Comparison of ENCODE assay signal across 1 cellular context in the genomic region with DNA sequence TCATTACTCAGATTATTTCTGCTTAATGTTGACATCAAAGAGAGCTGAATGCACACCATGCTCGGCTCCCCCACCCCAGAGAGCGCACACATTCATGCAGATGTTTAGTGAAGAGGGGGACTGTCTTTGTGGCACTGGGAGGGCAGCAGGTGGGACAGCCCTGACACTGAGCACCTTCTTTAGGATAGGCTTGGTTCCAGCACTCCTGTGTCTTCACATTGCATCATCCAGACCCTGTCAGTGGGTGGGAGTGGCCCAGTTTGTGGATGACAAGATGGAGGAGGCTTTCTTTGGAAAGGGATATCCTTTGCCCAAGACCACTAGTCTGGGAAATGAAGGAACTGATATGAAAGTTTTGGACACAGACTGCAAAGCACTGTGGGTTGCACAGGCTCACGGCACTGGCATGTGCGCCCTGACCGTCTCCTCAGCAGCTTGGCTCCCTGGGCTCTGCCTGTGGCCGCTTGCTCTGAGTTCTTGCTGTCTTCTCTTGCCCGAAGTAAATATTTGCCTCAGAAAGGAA.
TF ChIP-seq lines count a peak whose summit lies in the region.

No MANE protein-coding gene starts in this region.

TF ChIP-seq in K562, 482 proteins besides CTCF, POLR2A, EP300 and RAD21 (continued from another document and continues in another):
- TF ChIP-seq POLR2AphosphoS5 (IDR thresholded peaks at IDR 0.05; ENCODE audit: control insufficient read depth, insufficient read depth, low read depth, low read length) (no peak), FOXM1 (IDR thresholded peaks at IDR 0.05; ENCODE audit: low read depth) (no peak), FOXM1 (CRISPR knock-in tag; IDR thresholded peaks at IDR 0.05; ENCODE audit: low read depth) (no peak), ETV1 (tag; conservative IDR thresholded peaks at IDR 0.05; ENCODE audit: low read depth) (0 out of 2 replicates have a peak, but pooled peaks have one; percentile 8), TAF7 (tag; IDR thresholded peaks at IDR 0.05) (no peak), RNF2 (IDR thresholded peaks at IDR 0.05) (no peak), GABPB2 (CRISPR knock-in tag; conservative IDR thresholded peaks at IDR 0.05) (no peak), HIVEP1 (CRISPR knock-in tag; IDR thresholded peaks at IDR 0.05) (no peak), RCOR1 (IDR thresholded peaks at IDR 0.05; ENCODE audit: borderline replicate concordance in 1 of 2, low read depth in 2 of 2, low read length in 2 of 2) (no peak), BDP1 (IDR thresholded peaks at IDR 0.05; ENCODE audit: insufficient read depth, insufficient read length) (no peak), STAT5A (IDR thresholded peaks at IDR 0.05; ENCODE audit: borderline replicate concordance, low read length) (no peak), TARDBP (IDR thresholded peaks at IDR 0.05) (no peak), GATAD2B (IDR thresholded peaks at IDR 0.05; ENCODE audit: borderline replicate concordance) (no peak), ZNF41 (CRISPR knock-in tag; conservative IDR thresholded peaks at IDR 0.05) (0 out of 2 replicates have a peak, but pooled peaks have one; percentile 23), MTA1 (IDR thresholded peaks at IDR 0.05; ENCODE audit: borderline replicate concordance) (no peak), PML (IDR thresholded peaks at IDR 0.05; ENCODE audit: low read length) (no peak), NFE2 (IDR thresholded peaks at IDR 0.05; ENCODE audit: low read depth) (no peak), LCOR (CRISPR knock-in tag; IDR thresholded peaks at IDR 0.05) (no peak), MCM3 (IDR thresholded peaks at IDR 0.05) (no peak), NCOA1 (IDR thresholded peaks at IDR 0.05; ENCODE audit: low read depth) (no peak), SNRNP70 (optimal IDR thresholded peaks at IDR 0.05; ENCODE audit: low read depth, low read length) (no peak), L3MBTL2 (IDR thresholded peaks at IDR 0.05) (peak; percentile 52), ZNF589 (CRISPR knock-in tag; IDR thresholded peaks at IDR 0.05; ENCODE audit: low read depth) (peak; percentile 86), CC2D1A (IDR thresholded peaks at IDR 0.05) (no peak), EHMT2 (IDR thresholded peaks at IDR 0.05) (no peak), HNRNPL (IDR thresholded peaks at IDR 0.05; ENCODE audit: low read depth, low read length) (no peak), KLF13 (tag; IDR thresholded peaks at IDR 0.05; ENCODE audit: borderline replicate concordance, low read depth) (peak; percentile 29; the same call in 1 of the 2 replicates), ZSCAN29 (IDR thresholded peaks at IDR 0.05) (no peak), NFIX (CRISPR knock-in tag; IDR thresholded peaks at IDR 0.05; ENCODE audit: low read depth) (no peak), TRIM24 (IDR thresholded peaks at IDR 0.05) (peak in 1 of 2 experiments; percentile 33; a peak in 2 of 4 replicates), ZNF695 (CRISPR knock-in tag; IDR thresholded peaks at IDR 0.05) (no peak), TAF15 (IDR thresholded peaks at IDR 0.05; ENCODE audit: low read depth, low read length) (no peak), ARNT (IDR thresholded peaks at IDR 0.05) (no peak), KLF6 (CRISPR knock-in tag; IDR thresholded peaks at IDR 0.05; ENCODE audit: borderline replicate concordance) (0 out of 2 replicates have a peak, but pooled peaks have one; percentile 27), WHSC1 (IDR thresholded peaks at IDR 0.05; ENCODE audit: low read length) (no peak), ELF2 (CRISPR knock-in tag; IDR thresholded peaks at IDR 0.05) (no peak), ZBTB17 (CRISPR knock-in tag; IDR thresholded peaks at IDR 0.05) (peak; percentile 12; the same call in 1 of the 2 replicates), TRIM28 (IDR thresholded peaks at IDR 0.05) (no peak), SIN3B (IDR thresholded peaks at IDR 0.05; ENCODE audit: low read depth) (no peak), ZNF197 (CRISPR knock-in tag; IDR thresholded peaks at IDR 0.05; ENCODE audit: low read depth) (no peak), ZNF184 (CRISPR knock-in tag; IDR thresholded peaks at IDR 0.05) (no peak), PURB (CRISPR knock-in tag; IDR thresholded peaks at IDR 0.05; ENCODE audit: low read depth) (no peak), SIRT6 (IDR thresholded peaks at IDR 0.05; ENCODE audit: low read depth, low read length) (no peak)
- TF ChIP-seq, protein P1, sequence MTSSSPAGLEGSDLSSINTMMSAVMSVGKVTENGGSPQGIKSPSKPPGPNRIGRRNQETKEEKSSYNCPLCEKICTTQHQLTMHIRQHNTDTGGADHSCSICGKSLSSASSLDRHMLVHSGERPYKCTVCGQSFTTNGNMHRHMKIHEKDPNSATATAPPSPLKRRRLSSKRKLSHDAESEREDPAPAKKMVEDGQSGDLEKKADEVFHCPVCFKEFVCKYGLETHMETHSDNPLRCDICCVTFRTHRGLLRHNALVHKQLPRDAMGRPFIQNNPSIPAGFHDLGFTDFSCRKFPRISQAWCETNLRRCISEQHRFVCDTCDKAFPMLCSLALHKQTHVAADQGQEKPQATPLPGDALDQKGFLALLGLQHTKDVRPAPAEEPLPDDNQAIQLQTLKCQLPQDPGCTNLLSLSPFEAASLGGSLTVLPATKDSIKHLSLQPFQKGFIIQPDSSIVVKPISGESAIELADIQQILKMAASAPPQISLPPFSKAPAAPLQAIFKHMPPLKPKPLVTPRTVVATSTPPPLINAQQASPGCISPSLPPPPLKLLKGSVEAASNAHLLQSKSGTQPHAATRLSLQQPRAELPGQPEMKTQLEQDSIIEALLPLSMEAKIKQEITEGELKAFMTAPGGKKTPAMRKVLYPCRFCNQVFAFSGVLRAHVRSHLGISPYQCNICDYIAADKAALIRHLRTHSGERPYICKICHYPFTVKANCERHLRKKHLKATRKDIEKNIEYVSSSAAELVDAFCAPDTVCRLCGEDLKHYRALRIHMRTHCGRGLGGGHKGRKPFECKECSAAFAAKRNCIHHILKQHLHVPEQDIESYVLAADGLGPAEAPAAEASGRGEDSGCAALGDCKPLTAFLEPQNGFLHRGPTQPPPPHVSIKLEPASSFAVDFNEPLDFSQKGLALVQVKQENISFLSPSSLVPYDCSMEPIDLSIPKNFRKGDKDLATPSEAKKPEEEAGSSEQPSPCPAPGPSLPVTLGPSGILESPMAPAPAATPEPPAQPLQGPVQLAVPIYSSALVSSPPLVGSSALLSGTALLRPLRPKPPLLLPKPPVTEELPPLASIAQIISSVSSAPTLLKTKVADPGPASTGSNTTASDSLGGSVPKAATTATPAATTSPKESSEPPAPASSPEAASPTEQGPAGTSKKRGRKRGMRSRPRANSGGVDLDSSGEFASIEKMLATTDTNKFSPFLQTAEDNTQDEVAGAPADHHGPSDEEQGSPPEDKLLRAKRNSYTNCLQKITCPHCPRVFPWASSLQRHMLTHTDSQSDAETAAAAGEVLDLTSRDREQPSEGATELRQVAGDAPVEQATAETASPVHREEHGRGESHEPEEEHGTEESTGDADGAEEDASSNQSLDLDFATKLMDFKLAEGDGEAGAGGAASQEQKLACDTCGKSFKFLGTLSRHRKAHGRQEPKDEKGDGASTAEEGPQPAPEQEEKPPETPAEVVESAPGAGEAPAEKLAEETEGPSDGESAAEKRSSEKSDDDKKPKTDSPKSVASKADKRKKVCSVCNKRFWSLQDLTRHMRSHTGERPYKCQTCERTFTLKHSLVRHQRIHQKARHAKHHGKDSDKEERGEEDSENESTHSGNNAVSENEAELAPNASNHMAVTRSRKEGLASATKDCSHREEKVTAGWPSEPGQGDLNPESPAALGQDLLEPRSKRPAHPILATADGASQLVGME (CRISPR knock-in tag; IDR thresholded peaks at IDR 0.05), result no peak
- TF ChIP-seq, protein P2, sequence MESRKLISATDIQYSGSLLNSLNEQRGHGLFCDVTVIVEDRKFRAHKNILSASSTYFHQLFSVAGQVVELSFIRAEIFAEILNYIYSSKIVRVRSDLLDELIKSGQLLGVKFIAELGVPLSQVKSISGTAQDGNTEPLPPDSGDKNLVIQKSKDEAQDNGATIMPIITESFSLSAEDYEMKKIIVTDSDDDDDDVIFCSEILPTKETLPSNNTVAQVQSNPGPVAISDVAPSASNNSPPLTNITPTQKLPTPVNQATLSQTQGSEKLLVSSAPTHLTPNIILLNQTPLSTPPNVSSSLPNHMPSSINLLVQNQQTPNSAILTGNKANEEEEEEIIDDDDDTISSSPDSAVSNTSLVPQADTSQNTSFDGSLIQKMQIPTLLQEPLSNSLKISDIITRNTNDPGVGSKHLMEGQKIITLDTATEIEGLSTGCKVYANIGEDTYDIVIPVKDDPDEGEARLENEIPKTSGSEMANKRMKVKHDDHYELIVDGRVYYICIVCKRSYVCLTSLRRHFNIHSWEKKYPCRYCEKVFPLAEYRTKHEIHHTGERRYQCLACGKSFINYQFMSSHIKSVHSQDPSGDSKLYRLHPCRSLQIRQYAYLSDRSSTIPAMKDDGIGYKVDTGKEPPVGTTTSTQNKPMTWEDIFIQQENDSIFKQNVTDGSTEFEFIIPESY (CRISPR knock-in tag; IDR thresholded peaks at IDR 0.05), result no peak
- TF ChIP-seq, protein P3, sequence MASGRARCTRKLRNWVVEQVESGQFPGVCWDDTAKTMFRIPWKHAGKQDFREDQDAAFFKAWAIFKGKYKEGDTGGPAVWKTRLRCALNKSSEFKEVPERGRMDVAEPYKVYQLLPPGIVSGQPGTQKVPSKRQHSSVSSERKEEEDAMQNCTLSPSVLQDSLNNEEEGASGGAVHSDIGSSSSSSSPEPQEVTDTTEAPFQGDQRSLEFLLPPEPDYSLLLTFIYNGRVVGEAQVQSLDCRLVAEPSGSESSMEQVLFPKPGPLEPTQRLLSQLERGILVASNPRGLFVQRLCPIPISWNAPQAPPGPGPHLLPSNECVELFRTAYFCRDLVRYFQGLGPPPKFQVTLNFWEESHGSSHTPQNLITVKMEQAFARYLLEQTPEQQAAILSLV (tag; IDR thresholded peaks at IDR 0.05), result peak; percentile 65; the same call in 1 of the 2 replicates
- TF ChIP-seq, protein P4, sequence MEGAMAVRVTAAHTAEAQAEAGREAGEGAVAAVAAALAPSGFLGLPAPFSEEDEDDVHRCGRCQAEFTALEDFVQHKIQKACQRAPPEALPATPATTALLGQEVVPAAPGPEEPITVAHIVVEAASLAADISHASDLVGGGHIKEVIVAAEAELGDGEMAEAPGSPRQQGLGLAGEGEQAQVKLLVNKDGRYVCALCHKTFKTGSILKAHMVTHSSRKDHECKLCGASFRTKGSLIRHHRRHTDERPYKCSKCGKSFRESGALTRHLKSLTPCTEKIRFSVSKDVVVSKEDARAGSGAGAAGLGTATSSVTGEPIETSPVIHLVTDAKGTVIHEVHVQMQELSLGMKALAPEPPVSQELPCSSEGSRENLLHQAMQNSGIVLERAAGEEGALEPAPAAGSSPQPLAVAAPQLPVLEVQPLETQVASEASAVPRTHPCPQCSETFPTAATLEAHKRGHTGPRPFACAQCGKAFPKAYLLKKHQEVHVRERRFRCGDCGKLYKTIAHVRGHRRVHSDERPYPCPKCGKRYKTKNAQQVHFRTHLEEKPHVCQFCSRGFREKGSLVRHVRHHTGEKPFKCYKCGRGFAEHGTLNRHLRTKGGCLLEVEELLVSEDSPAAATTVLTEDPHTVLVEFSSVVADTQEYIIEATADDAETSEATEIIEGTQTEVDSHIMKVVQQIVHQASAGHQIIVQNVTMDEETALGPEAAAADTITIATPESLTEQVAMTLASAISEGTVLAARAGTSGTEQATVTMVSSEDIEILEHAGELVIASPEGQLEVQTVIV (CRISPR knock-in tag; IDR thresholded peaks at IDR 0.05; ENCODE audit: borderline replicate concordance), result no peak
- TF ChIP-seq, protein P5, sequence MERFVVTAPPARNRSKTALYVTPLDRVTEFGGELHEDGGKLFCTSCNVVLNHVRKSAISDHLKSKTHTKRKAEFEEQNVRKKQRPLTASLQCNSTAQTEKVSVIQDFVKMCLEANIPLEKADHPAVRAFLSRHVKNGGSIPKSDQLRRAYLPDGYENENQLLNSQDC (CRISPR knock-in tag; IDR thresholded peaks at IDR 0.05), result no peak
- TF ChIP-seq, protein P6, sequence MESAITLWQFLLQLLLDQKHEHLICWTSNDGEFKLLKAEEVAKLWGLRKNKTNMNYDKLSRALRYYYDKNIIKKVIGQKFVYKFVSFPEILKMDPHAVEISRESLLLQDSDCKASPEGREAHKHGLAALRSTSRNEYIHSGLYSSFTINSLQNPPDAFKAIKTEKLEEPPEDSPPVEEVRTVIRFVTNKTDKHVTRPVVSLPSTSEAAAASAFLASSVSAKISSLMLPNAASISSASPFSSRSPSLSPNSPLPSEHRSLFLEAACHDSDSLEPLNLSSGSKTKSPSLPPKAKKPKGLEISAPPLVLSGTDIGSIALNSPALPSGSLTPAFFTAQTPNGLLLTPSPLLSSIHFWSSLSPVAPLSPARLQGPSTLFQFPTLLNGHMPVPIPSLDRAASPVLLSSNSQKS (CRISPR knock-in tag; IDR thresholded peaks at IDR 0.05), result no peak
- TF ChIP-seq, protein P7, sequence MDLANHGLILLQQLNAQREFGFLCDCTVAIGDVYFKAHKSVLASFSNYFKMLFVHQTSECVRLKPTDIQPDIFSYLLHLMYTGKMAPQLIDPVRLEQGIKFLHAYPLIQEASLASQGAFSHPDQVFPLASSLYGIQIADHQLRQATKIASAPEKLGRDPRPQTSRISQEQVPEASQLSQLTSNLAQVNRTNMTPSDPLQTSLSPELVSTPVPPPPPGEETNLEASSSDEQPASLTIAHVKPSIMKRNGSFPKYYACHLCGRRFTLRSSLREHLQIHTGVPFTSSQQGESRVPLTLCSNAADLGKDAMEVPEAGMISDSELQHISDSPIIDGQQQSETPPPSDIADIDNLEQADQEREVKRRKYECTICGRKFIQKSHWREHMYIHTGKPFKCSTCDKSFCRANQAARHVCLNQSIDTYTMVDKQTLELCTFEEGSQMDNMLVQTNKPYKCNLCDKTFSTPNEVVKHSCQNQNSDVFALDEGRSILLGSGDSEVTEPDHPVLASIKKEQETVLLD (IDR thresholded peaks at IDR 0.05), result no peak
- TF ChIP-seq, protein P8, sequence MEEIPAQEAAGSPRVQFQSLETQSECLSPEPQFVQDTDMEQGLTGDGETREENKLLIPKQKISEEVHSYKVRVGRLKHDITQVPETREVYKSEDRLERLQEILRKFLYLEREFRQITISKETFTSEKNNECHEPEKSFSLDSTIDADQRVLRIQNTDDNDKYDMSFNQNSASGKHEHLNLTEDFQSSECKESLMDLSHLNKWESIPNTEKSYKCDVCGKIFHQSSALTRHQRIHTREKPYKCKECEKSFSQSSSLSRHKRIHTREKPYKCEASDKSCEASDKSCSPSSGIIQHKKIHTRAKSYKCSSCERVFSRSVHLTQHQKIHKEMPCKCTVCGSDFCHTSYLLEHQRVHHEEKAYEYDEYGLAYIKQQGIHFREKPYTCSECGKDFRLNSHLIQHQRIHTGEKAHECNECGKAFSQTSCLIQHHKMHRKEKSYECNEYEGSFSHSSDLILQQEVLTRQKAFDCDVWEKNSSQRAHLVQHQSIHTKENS (CRISPR knock-in tag; IDR thresholded peaks at IDR 0.05), result no peak
- TF ChIP-seq, protein P9, sequence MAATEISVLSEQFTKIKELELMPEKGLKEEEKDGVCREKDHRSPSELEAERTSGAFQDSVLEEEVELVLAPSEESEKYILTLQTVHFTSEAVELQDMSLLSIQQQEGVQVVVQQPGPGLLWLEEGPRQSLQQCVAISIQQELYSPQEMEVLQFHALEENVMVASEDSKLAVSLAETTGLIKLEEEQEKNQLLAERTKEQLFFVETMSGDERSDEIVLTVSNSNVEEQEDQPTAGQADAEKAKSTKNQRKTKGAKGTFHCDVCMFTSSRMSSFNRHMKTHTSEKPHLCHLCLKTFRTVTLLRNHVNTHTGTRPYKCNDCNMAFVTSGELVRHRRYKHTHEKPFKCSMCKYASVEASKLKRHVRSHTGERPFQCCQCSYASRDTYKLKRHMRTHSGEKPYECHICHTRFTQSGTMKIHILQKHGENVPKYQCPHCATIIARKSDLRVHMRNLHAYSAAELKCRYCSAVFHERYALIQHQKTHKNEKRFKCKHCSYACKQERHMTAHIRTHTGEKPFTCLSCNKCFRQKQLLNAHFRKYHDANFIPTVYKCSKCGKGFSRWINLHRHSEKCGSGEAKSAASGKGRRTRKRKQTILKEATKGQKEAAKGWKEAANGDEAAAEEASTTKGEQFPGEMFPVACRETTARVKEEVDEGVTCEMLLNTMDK (IDR thresholded peaks at IDR 0.05; ENCODE audit: borderline replicate concordance, insufficient read depth, low read depth, low read length, poor library complexity, severe bottlenecking), result no peak
